ENCODE assay signal across 1 cellular context in the genomic region with DNA sequence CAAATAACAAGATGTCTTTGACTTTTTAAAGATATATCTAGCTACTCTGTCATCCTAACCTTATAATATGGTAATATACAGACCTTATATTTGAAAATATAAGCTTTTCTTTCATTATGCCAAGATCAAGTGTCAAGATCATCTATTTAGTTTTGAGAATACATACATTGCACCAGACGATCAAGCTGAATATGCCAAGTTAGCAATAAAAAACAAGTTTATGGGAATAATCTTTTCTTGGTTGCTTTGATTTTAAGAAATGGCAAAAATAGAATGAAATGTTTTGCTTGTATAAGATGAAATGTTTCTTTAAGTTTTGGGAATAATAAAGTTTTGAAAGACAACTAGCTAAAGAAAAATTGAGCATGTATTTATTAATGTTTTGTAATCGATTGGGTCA.
TF ChIP-seq lines count a peak whose summit lies in the region.

No MANE protein-coding gene starts in this region.

TF ChIP-seq in K562, 482 proteins besides CTCF, POLR2A, EP300 and RAD21 (continued from another document):
- TF ChIP-seq YY1 (IDR thresholded peaks at IDR 0.05; ENCODE audit: borderline replicate concordance in 1 of 3, control insufficient read depth in 1 of 3, extremely low read depth in 1 of 3, insufficient read depth in 3 of 3, insufficient read length in 1 of 3, insufficient replicate concordance in 2 of 3, low read depth in 1 of 3, low read length in 2 of 3) (no peak), XRCC5 (IDR thresholded peaks at IDR 0.05; ENCODE audit: low read depth, low read length) (no peak), KAT2B (IDR thresholded peaks at IDR 0.05; ENCODE audit: low read depth, low read length) (no peak), HMG20B (CRISPR knock-in tag; IDR thresholded peaks at IDR 0.05) (no peak), HDAC2 (IDR thresholded peaks at IDR 0.05) (no peak), HOXB6 (CRISPR knock-in tag; IDR thresholded peaks at IDR 0.05; ENCODE audit: borderline replicate concordance) (no peak), MAFF (IDR thresholded peaks at IDR 0.05; ENCODE audit: low read length) (peak; percentile 20; the same call in 1 of the 2 replicates), SMARCC2 (IDR thresholded peaks at IDR 0.05; ENCODE audit: low read depth) (no peak), ZNF668 (CRISPR knock-in tag; IDR thresholded peaks at IDR 0.05) (no peak), PPARD (CRISPR knock-in tag; IDR thresholded peaks at IDR 0.05) (no peak), KDM2B (CRISPR knock-in tag; IDR thresholded peaks at IDR 0.05) (no peak)
- TF ChIP-seq, protein P1, sequence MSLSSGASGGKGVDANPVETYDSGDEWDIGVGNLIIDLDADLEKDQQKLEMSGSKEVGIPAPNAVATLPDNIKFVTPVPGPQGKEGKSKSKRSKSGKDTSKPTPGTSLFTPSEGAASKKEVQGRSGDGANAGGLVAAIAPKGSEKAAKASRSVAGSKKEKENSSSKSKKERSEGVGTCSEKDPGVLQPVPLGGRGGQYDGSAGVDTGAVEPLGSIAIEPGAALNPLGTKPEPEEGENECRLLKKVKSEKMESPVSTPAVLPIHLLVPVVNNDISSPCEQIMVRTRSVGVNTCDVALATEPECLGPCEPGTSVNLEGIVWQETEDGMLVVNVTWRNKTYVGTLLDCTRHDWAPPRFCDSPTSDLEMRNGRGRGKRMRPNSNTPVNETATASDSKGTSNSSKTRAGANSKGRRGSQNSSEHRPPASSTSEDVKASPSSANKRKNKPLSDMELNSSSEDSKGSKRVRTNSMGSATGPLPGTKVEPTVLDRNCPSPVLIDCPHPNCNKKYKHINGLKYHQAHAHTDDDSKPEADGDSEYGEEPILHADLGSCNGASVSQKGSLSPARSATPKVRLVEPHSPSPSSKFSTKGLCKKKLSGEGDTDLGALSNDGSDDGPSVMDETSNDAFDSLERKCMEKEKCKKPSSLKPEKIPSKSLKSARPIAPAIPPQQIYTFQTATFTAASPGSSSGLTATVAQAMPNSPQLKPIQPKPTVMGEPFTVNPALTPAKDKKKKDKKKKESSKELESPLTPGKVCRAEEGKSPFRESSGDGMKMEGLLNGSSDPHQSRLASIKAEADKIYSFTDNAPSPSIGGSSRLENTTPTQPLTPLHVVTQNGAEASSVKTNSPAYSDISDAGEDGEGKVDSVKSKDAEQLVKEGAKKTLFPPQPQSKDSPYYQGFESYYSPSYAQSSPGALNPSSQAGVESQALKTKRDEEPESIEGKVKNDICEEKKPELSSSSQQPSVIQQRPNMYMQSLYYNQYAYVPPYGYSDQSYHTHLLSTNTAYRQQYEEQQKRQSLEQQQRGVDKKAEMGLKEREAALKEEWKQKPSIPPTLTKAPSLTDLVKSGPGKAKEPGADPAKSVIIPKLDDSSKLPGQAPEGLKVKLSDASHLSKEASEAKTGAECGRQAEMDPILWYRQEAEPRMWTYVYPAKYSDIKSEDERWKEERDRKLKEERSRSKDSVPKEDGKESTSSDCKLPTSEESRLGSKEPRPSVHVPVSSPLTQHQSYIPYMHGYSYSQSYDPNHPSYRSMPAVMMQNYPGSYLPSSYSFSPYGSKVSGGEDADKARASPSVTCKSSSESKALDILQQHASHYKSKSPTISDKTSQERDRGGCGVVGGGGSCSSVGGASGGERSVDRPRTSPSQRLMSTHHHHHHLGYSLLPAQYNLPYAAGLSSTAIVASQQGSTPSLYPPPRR (CRISPR knock-in tag; IDR thresholded peaks at IDR 0.05; ENCODE audit: borderline replicate concordance): no peak
- TF ChIP-seq, protein P2, sequence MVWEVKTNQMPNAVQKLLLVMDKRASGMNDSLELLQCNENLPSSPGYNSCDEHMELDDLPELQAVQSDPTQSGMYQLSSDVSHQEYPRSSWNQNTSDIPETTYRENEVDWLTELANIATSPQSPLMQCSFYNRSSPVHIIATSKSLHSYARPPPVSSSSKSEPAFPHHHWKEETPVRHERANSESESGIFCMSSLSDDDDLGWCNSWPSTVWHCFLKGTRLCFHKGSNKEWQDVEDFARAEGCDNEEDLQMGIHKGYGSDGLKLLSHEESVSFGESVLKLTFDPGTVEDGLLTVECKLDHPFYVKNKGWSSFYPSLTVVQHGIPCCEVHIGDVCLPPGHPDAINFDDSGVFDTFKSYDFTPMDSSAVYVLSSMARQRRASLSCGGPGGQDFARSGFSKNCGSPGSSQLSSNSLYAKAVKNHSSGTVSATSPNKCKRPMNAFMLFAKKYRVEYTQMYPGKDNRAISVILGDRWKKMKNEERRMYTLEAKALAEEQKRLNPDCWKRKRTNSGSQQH (CRISPR knock-in tag; IDR thresholded peaks at IDR 0.05): no peak
- TF ChIP-seq, protein P3, sequence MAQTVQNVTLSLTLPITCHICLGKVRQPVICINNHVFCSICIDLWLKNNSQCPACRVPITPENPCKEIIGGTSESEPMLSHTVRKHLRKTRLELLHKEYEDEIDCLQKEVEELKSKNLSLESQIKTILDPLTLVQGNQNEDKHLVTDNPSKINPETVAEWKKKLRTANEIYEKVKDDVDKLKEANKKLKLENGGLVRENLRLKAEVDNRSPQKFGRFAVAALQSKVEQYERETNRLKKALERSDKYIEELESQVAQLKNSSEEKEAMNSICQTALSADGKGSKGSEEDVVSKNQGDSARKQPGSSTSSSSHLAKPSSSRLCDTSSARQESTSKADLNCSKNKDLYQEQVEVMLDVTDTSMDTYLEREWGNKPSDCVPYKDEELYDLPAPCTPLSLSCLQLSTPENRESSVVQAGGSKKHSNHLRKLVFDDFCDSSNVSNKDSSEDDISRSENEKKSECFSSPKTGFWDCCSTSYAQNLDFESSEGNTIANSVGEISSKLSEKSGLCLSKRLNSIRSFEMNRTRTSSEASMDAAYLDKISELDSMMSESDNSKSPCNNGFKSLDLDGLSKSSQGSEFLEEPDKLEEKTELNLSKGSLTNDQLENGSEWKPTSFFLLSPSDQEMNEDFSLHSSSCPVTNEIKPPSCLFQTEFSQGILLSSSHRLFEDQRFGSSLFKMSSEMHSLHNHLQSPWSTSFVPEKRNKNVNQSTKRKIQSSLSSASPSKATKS (CRISPR knock-in tag; IDR thresholded peaks at IDR 0.05): no peak
- TF ChIP-seq, protein P4, sequence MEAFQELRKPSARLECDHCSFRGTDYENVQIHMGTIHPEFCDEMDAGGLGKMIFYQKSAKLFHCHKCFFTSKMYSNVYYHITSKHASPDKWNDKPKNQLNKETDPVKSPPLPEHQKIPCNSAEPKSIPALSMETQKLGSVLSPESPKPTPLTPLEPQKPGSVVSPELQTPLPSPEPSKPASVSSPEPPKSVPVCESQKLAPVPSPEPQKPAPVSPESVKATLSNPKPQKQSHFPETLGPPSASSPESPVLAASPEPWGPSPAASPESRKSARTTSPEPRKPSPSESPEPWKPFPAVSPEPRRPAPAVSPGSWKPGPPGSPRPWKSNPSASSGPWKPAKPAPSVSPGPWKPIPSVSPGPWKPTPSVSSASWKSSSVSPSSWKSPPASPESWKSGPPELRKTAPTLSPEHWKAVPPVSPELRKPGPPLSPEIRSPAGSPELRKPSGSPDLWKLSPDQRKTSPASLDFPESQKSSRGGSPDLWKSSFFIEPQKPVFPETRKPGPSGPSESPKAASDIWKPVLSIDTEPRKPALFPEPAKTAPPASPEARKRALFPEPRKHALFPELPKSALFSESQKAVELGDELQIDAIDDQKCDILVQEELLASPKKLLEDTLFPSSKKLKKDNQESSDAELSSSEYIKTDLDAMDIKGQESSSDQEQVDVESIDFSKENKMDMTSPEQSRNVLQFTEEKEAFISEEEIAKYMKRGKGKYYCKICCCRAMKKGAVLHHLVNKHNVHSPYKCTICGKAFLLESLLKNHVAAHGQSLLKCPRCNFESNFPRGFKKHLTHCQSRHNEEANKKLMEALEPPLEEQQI (IDR thresholded peaks at IDR 0.05): no peak
